In the genomic region with DNA sequence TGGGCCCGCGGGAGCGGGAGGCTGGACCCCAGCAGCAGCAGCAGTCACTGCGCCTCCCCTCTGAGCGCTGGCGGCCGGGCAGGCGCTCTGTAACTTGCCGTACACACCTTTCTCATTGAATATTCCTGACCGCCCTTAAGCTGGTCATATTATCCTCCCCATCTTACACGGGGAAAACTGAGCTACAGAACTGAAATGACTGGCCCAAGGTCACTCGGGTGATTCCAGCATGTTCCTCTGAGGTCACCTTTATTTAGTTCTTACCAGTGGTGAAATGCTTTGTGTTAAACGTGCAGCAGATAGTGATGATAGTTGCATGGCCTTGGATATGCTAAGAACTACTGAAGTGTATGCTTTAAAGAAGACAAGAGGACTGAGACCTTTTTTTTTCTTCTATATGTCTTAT, we compare ENCODE assay signal across 8 cellular contexts. TPM values are rescaled to one million over a fixed set of nuclear protein-coding genes. Genes with fewer than 3 reads are reported as not detected.
A peak's percentile ranks its signal among the peaks of the same experiment; 100 is the strongest.
DNase-seq lines count a peak whose midpoint lies in the region; ATAC-seq and TF ChIP-seq lines count a peak whose summit lies in the region.

No MANE protein-coding gene starts in this region.

- H3K4me3 ChIP-seq in OCI-LY7 (ENCODE audit: low read depth, low read length, poor library complexity, severe bottlenecking) (peak overlapping the region; percentile 94), epithelial cell of proximal tubule (ENCODE audit: low read depth, low read length) (peak overlapping the region; percentile 86), prostate gland (peak overlapping the region; percentile 73 to 87)

- H3K4me1 ChIP-seq in OCI-LY7 (ENCODE audit: insufficient read depth, low read length, poor library complexity, severe bottlenecking) (peaks cover 17% of the 10 kb centered on the region), prostate gland (replicated peaks) (peaks cover 5% of the 10 kb centered on the region)

- H3K9me3 Mint-ChIP-seq in activated T-cell treated with anti-CD3 and anti-CD28 coated beads, Interleukin-2, amount 50 U/mL, for 72 hours = no peaks in the 10 kb centered on the region

- BruUV-seq in OCI-LY7 (replicated peaks; lab: Mats Ljungman, UMichigan) = no TSS peak

- no peaks in the 10 kb centered on the region; the same call in 1 of the 2 replicates for H4K20me1 ChIP-seq in OCI-LY7 (ENCODE audit: insufficient read depth, low read length)

- H3K79me2 ChIP-seq in OCI-LY7 (ENCODE audit: insufficient read depth, low read depth, low read length) = peaks cover 15% of the 10 kb centered on the region

- WGBS in prostate gland = 1% methylated on average over 13 of the region's 13 CpGs

- TF ChIP-seq CTCF in OCI-LY7 (conservative IDR thresholded peaks at IDR 0.05; ENCODE audit: low read length) (no peak), epithelial cell of proximal tubule (conservative IDR thresholded peaks at IDR 0.05; ENCODE audit: low read depth, low read length) (no peak), prostate gland (IDR thresholded peaks at IDR 0.05) (no peak)

- intact Hi-C loops in OCI-LY7 (cut with micrococcal nuclease; ENCODE audit: unreplicated experiment) = loop anchor here (2.0 to 5.0 kb wide), 2 partner anchors 96 to 480 kb away; partner anchors contain the start of gene AFF4
- intact Hi-C loops in prostate gland (cut with DNase I) = loop anchor here (5.0 kb wide), 2 partner anchors 35 to 95 kb away; partner anchors contain the start of genes AFF4 and SHROOM1

- peak overlapping the region; percentile 94 for H2AFZ ChIP-seq in OCI-LY7 (ENCODE audit: low read length)

- CTCF ChIA-PET in OCI-LY7 (lab: Charles Lee; ENCODE audit: unreplicated experiment) = no interaction called here

- H3K36me3 ChIP-seq in OCI-LY7 (ENCODE audit: insufficient read depth, low read length) (peaks cover 42% of the 10 kb centered on the region), prostate gland (peaks cover 0 to 10% of the 10 kb centered on the region in 2 donors)

- H3K27me3 Mint-ChIP-seq in activated T-cell treated with anti-CD3 and anti-CD28 coated beads, Interleukin-2, amount 50 U/mL, for 72 hours (ENCODE audit: low read depth) = no peaks in the 10 kb centered on the region

- peak overlapping the region; percentile 32 for H3K27ac ChIP-seq in OCI-LY7 (ENCODE audit: low read depth, low read length, poor library complexity, severe bottlenecking)
- H3K27ac ChIP-seq in prostate gland = peak overlapping the region; percentile 94

- peak in 1 of 2 donors; percentile 27 for ATAC-seq in activated T-cell treated with anti-CD3 and anti-CD28 coated beads, Interleukin-2, amount 50 U/mL, for 72 hours (replicated peaks in 1 of 2)
- ATAC-seq in GM21360 (IDR thresholded peaks at IDR 0.05; ENCODE audit: unreplicated experiment) = no peak

- H3K36me3 Mint-ChIP-seq in activated T-cell treated with anti-CD3 and anti-CD28 coated beads, Interleukin-2, amount 50 U/mL, for 72 hours (ENCODE audit: insufficient read depth in 2 of 2) = peaks cover 5 to 7% of the 10 kb centered on the region in 2 donors

- H3K27me3 ChIP-seq in prostate gland (replicated peaks; ENCODE audit: insufficient read depth) = no peaks in the 10 kb centered on the region

- H3K9me3 ChIP-seq in OCI-LY7 (ENCODE audit: low read length) = no peaks in the 10 kb centered on the region
- no peaks in the 10 kb centered on the region for H3K9me3 ChIP-seq in prostate gland

- peak overlapping the region; percentile 94 for H3K27ac Mint-ChIP-seq in activated T-cell treated with anti-CD3 and anti-CD28 coated beads, Interleukin-2, amount 50 U/mL, for 72 hours

- TF ChIP-seq POLR2A in prostate gland (IDR thresholded peaks at IDR 0.05) = no peak

- H3K9me2 ChIP-seq in OCI-LY7 (ENCODE audit: insufficient read depth, low read length) = no peaks in the 10 kb centered on the region

- POLR2A ChIA-PET in OCI-LY7 (lab: Charles Lee) = interaction anchor here (0.5 to 1.4 kb wide), 4 partner anchors 13 to 1446 kb away, joined by 3 to 4 read pairs (median 3); no protein-coding TSS in a partner anchor

- DNase-seq in activated T-cell treated with anti-CD3 and anti-CD28 coated beads, Interleukin-2, amount 50 U/mL, for 72 hours = no peak
- no peak for DNase-seq in activated T-cell treated with anti-CD3 and anti-CD28 coated beads for 4 hours
- DNase-seq in OCI-LY7 (ENCODE audit: low spot score) = no peak
- no peak for DNase-seq in epithelial cell of proximal tubule (ENCODE audit: low read depth)
- no peak for DNase-seq in prostate gland (ENCODE audit: low spot score)
- no peak for DNase-seq in DMS53 treated with DMSO at 0.1 percent for 48 hours (lab: John Stamatoyannopoulos, UW; ENCODE audit: unreplicated experiment)
- DNase-seq in islet precursor cell = no peak

- H3K4me3 Mint-ChIP-seq in activated T-cell treated with anti-CD3 and anti-CD28 coated beads, Interleukin-2, amount 50 U/mL, for 72 hours = peak overlapping the region; percentile 89 to 92

- peak overlapping the region; percentile 82 for H3K4me2 ChIP-seq in OCI-LY7 (ENCODE audit: low read length)

- peaks cover 22% of the 10 kb centered on the region for H3K4me1 Mint-ChIP-seq in activated T-cell treated with anti-CD3 and anti-CD28 coated beads, Interleukin-2, amount 50 U/mL, for 72 hours (ENCODE audit: low read depth)

RNA-seq across cellular contexts. Expression of gene UQCRQ, which starts 0.6 kb away (rescaled TPM):
- 100 to 1,000 TPM; 189 TPM for total RNA-seq in activated T-cell treated with anti-CD3 and anti-CD28 coated beads, Interleukin-2, amount 50 U/mL, for 72 hours
- 140 and 158 TPM in 2 replicates for total RNA-seq in OCI-LY7 (2014; rRNA removed; shearing (Covaris generic))
- total RNA-seq in OCI-LY7 (2022) (274 and 310 TPM in 2 replicates), epithelial cell of proximal tubule (288 and 304 TPM in 2 replicates), prostate gland (100 to 1,000 TPM; 201 to 223 TPM)

RNA-seq across cellular contexts. Expression of gene GDF9, which starts 0.8 kb away (rescaled TPM):
- total RNA-seq in activated T-cell treated with anti-CD3 and anti-CD28 coated beads, Interleukin-2, amount 50 U/mL, for 72 hours = 1 to 10 TPM; 1.9 to 2.8 TPM
- 0.44 and 0.66 TPM in 2 replicates for total RNA-seq in OCI-LY7 (2014; rRNA removed; shearing (Covaris generic))
- total RNA-seq in OCI-LY7 (2022) = 1.7 and 2.2 TPM in 2 replicates
- 0.14 and 0.52 TPM in 2 replicates for total RNA-seq in epithelial cell of proximal tubule
- total RNA-seq in prostate gland = 1 to 10 TPM in 1 of 2 donors, under 1 TPM in 1; 0.09 to 3.2 TPM

RNA-seq across cellular contexts. Expression of gene LEAP2, which starts 6.4 kb away (rescaled TPM):
- total RNA-seq in activated T-cell treated with anti-CD3 and anti-CD28 coated beads, Interleukin-2, amount 50 U/mL, for 72 hours = 1 to 10 TPM; 5.0 to 7.2 TPM
- total RNA-seq in OCI-LY7 (2014; rRNA removed; shearing (Covaris generic)) = 4.4 TPM in 2 replicates
- total RNA-seq in OCI-LY7 (2022) = 5.4 and 5.6 TPM in 2 replicates
- total RNA-seq in epithelial cell of proximal tubule = 0.22 and 0.35 TPM in 2 replicates
- 1 to 10 TPM in 1 of 2 donors, under 1 TPM in 1; 0.32 to 1.4 TPM for total RNA-seq in prostate gland

RNA-seq across cellular contexts. Expression of gene SHROOM1, which starts 36.6 kb away (rescaled TPM):
- total RNA-seq in activated T-cell treated with anti-CD3 and anti-CD28 coated beads, Interleukin-2, amount 50 U/mL, for 72 hours = 1 to 10 TPM; 1.1 to 2.1 TPM
- 0.36 and 0.60 TPM in 2 replicates for total RNA-seq in OCI-LY7 (2014; rRNA removed; shearing (Covaris generic))
- total RNA-seq in OCI-LY7 (2022) (1.8 and 2.4 TPM in 2 replicates), epithelial cell of proximal tubule (6.3 and 8.0 TPM in 2 replicates), prostate gland (100 to 1,000 TPM in 1 of 2 donors, 10 to 100 TPM in 1; 62.1 to 364 TPM)

RNA-seq across cellular contexts. Expression of gene SOWAHA, which starts 53.9 kb away (rescaled TPM):
- not detected for total RNA-seq in activated T-cell treated with anti-CD3 and anti-CD28 coated beads, Interleukin-2, amount 50 U/mL, for 72 hours
- not detected in 2 replicates for total RNA-seq in OCI-LY7 (2014; rRNA removed; shearing (Covaris generic))
- total RNA-seq in OCI-LY7 (2022) = not detected in 2 replicates
- total RNA-seq in epithelial cell of proximal tubule = 0.06 and 0.22 TPM in 2 replicates
- 10 to 100 TPM in 1 of 2 donors, 1 to 10 TPM in 1; 4.1 to 16.7 TPM for total RNA-seq in prostate gland
